13 cellular contexts compared by ENCODE assay signal in the genomic region with DNA sequence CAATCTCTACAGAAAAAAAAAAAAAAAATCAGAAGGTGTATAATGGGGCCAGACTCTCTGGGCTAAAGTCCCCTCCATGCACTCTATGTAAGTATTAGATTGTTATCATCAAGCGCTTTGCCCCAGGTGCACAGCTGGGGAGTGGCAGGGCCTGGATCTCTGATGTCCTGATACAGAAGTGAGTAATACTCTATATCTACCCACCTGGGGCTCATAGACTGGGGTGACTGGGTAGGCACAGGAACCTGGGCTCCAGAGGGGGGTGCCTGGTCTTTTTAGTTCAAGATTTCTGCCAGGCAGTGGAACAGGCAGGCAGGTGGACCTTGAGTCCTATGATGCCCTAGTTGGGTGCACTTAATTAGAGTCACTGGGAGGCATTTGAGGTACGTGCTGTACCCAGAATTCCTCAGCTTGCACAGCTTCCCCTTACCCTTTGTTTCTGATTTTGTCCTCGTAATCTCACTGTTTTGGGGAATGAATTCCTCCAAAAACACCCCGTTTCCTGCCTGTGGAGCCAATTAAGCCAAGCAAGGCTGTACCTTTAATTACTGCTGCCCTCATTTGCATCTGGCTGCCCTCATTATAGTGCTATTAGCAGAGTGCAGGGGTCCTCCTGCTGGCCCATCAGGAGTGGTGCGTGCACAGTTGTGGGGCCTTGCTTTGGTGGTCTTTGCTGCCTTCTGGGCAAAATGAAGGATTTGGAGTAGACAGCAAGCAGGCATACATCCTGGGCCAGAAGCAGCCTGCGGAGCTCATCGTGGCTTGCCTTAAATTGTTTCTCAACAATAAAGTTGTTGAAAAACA.
A peak's percentile ranks its signal among the peaks of the same experiment; 100 is the strongest.
DNase-seq lines count a peak whose midpoint lies in the region; ATAC-seq, FAIRE-seq and TF ChIP-seq lines count a peak whose summit lies in the region.
"Had no signal": no experiment of that assay in that cellular context is flagged by ENCODE, and none has a peak within 500 bp of the region (broad histone marks: within the 10 kb centered on the region; RNA-seq: fewer than 3 reads in every experiment).

No MANE protein-coding gene starts in this region.

- H3K4me2 ChIP-seq in K562 (ENCODE audit: insufficient read depth, low read length) = no peak overlapping the region

- no peak overlapping the region for H3K27ac ChIP-seq in K562 (ENCODE audit: extremely low read depth, low read depth, low read length)

- H3K79me2 ChIP-seq in K562 (ENCODE audit: control insufficient read depth, insufficient read depth, low read length) = no peaks in the 10 kb centered on the region

- BruUV-seq in K562 (replicated peaks; lab: Mats Ljungman, UMichigan) = no TSS peak

- H3K4me3 Mint-ChIP-seq in mesothelial cell of epicardium = no peak overlapping the region
- H3K4me3 Mint-ChIP-seq in activated CD4-positive, alpha-beta memory T cell treated with anti-CD3 and anti-CD28 coated beads for 36 hours = no peak overlapping the region

- FAIRE-seq in K562 (lab: Jason Lieb, UNC) = no peak
- no peak for FAIRE-seq in H54 (lab: Jason Lieb, UNC)
- FAIRE-seq: colon had no signal

- no peak for TF ChIP-seq RAD21 in K562 (CRISPR knock-in tag; conservative IDR thresholded peaks at IDR 0.05 in 1 of 2, IDR thresholded peaks at IDR 0.05 in 1 of 2)

- H3K27me3 Mint-ChIP-seq in mesothelial cell of epicardium (ENCODE audit: low read depth) = no peaks in the 10 kb centered on the region
- H3K27me3 Mint-ChIP-seq in activated CD4-positive, alpha-beta memory T cell treated with anti-CD3 and anti-CD28 coated beads for 36 hours = no peaks in the 10 kb centered on the region

- H3K4me1 ChIP-seq in K562 (replicated peaks in 1 of 2; ENCODE audit: control insufficient read depth in 2 of 2, insufficient read depth in 2 of 2, low read length in 2 of 2) = no peaks in the 10 kb centered on the region; a peak in 1 of 5 replicates

- WGBS in K562 (ENCODE audit: insufficient coverage, low coverage, missing lambda C conversion rate) = 43% methylated on average over 7 of the region's 7 CpGs

- no peak for TF ChIP-seq EP300 in K562 (IDR thresholded peaks at IDR 0.05; ENCODE audit: low read length)

- peak; percentile 49; the same call in 1 of the 3 replicates for ATAC-seq in K562
- ATAC-seq in stimulated activated naive CD8-positive, alpha-beta T cell treated with anti-CD3 and anti-CD28 coated beads, Interleukin-15, Interleukin-2, amounts not matched to agents 100 U/mL and 50 U/mL, for 24 hours = no peak

- CTCF ChIA-PET in K562 (lab: Yijun Ruan, JAX; ENCODE audit: low intra/inter-chr PET ratio) = interaction anchor here (0.5 kb wide), 1 partner anchor 118 kb away, joined by 4 read pairs; no protein-coding TSS in a partner anchor
- CTCF ChIA-PET in activated CD4-positive, alpha-beta memory T cell treated with anti-CD3 and anti-CD28 coated beads for 36 hours (lab: Charles Lee) = interaction anchor here (1.0 kb wide), 1 partner anchor 120 kb away, joined by 3 read pairs; no protein-coding TSS in a partner anchor

- H3K36me3 Mint-ChIP-seq in mesothelial cell of epicardium = no peaks in the 10 kb centered on the region
- peaks cover 19% of the 10 kb centered on the region for H3K36me3 Mint-ChIP-seq in activated CD4-positive, alpha-beta memory T cell treated with anti-CD3 and anti-CD28 coated beads for 36 hours

- H4K20me1 ChIP-seq in K562 (replicated peaks; ENCODE audit: control insufficient read depth, insufficient read depth, low read length) = 0 out of 2 replicates have a peak, but pooled peaks cover 3% of the 10 kb centered on the region

- H3K4me3 ChIP-seq in HFF-Myc (replicated peaks; ENCODE audit: low read depth, low read length) (no peak overlapping the region), K562 (no peak overlapping the region)

- in situ Hi-C loops in K562 (cut with MboI) = no loop called here

- no peaks in the 10 kb centered on the region for H3K36me3 ChIP-seq in K562 (ENCODE audit: control insufficient read depth, insufficient read depth, low read length)

- no peak overlapping the region for H3K9ac ChIP-seq in K562 (ENCODE audit: insufficient read depth in 1 of 2, low read depth in 2 of 2, low read length in 2 of 2)

- no peaks in the 10 kb centered on the region for H3K9me3 Mint-ChIP-seq in mesothelial cell of epicardium
- peaks cover 6% of the 10 kb centered on the region for H3K9me3 Mint-ChIP-seq in activated CD4-positive, alpha-beta memory T cell treated with anti-CD3 and anti-CD28 coated beads for 36 hours
- H3K9me3 Mint-ChIP-seq: activated T-helper 2 cell treated with anti-CD3 and anti-CD28 coated beads, Interferon-gamma antibody, Interleukin-2, Interleukin-4, amounts not matched to agents 10 μg/mL and 5 μg/mL and 100 μg/mL, durations not matched to agents 14 hours and 24 hours and 36 hours had no signal

- H3K9me3 ChIP-seq in K562 (replicated peaks; ENCODE audit: control insufficient read depth, insufficient read depth, low read depth, low read length) = no peaks in the 10 kb centered on the region

- TF ChIP-seq CTCF in HFF-Myc (IDR thresholded peaks at IDR 0.05; ENCODE audit: low read depth, low read length, missing control alignments) = peak; percentile 46
- peak; percentile 18 to 29 (median 22); a peak in 1 of 6 replicates for TF ChIP-seq CTCF in K562 (IDR thresholded peaks at IDR 0.05 in 2 of 3, conservative IDR thresholded peaks at IDR 0.05 in 1 of 3; ENCODE audit: insufficient read depth in 2 of 3, low read depth in 1 of 3, low read length in 3 of 3)
- peak; percentile 24 for TF ChIP-seq CTCF in mesothelial cell of epicardium (IDR thresholded peaks at IDR 0.05; ENCODE audit: unreplicated experiment)

- no peaks in the 10 kb centered on the region for H3K9me1 ChIP-seq in K562 (ENCODE audit: control insufficient read depth, insufficient read depth, low read length)

- POLR2A ChIA-PET in K562 (lab: Yijun Ruan, JAX) = no interaction called here
- POLR2A ChIA-PET in activated CD4-positive, alpha-beta memory T cell treated with anti-CD3 and anti-CD28 coated beads for 36 hours (lab: Charles Lee) = no interaction called here

- intact Hi-C loops in K562 (cut with micrococcal nuclease) = no loop called here
- intact Hi-C loops in activated CD4-positive, alpha-beta memory T cell treated with anti-CD3 and anti-CD28 coated beads for 36 hours (cut with micrococcal nuclease) = no loop called here

- no peak overlapping the region for H2AFZ ChIP-seq in K562 (ENCODE audit: low read depth, low read length)

- H3K27me3 ChIP-seq in K562 (ENCODE audit: control insufficient read depth in 2 of 2, insufficient read depth in 2 of 2, low read length in 2 of 2) = no peaks in the 10 kb centered on the region; a peak in 1 of 5 replicates

- DNase-seq in COR-L47 (lab: John Stamatoyannopoulos, UW) = peak; percentile 13
- no peak for DNase-seq in HFF-Myc (ENCODE audit: extremely low read depth, low read depth)
- no peak for DNase-seq in K562 (ENCODE audit: extremely low read depth in 1 of 4, low spot score in 3 of 4)
- DNase-seq in mesothelial cell of epicardium (ENCODE audit: low spot score in 2 of 2, unreplicated experiment in 2 of 2) = no peak
- DNase-seq in stimulated activated naive CD8-positive, alpha-beta T cell treated with anti-CD3 and anti-CD28 coated beads, Interleukin-15, Interleukin-2, amounts not matched to agents 100 U/mL and 50 U/mL, for 24 hours = no peak
- DNase-seq in H54 (ENCODE audit: insufficient read length, low spot score) = no peak
- no peak for DNase-seq in activated CD4-positive, alpha-beta memory T cell treated with anti-CD3 and anti-CD28 coated beads for 36 hours
- DNase-seq in ecto neural progenitor cell (ENCODE audit: low spot score) = no peak
- DNase-seq: DMS53, NCI-H2107, trophoblast cell had no signal

- no peaks in the 10 kb centered on the region for H3K4me1 Mint-ChIP-seq in mesothelial cell of epicardium
- no peaks in the 10 kb centered on the region for H3K4me1 Mint-ChIP-seq in activated CD4-positive, alpha-beta memory T cell treated with anti-CD3 and anti-CD28 coated beads for 36 hours (ENCODE audit: low read depth)

- no peak overlapping the region for H3K27ac Mint-ChIP-seq in mesothelial cell of epicardium
- H3K27ac Mint-ChIP-seq in activated CD4-positive, alpha-beta memory T cell treated with anti-CD3 and anti-CD28 coated beads for 36 hours = no peak overlapping the region
- H3K27ac Mint-ChIP-seq: activated T-helper 2 cell treated with anti-CD3 and anti-CD28 coated beads, Interferon-gamma antibody, Interleukin-2, Interleukin-4, amounts not matched to agents 10 μg/mL and 5 μg/mL and 100 μg/mL, durations not matched to agents 14 hours and 24 hours and 36 hours had no signal

- TF ChIP-seq POLR2A in K562 (conservative IDR thresholded peaks at IDR 0.05) = no peak
- no peak for TF ChIP-seq POLR2A in H54 (IDR thresholded peaks at IDR 0.05; ENCODE audit: low read depth, low read length)

TF ChIP-seq in K562, 482 proteins besides CTCF, POLR2A, EP300 and RAD21 (continues in another document):
- TF ChIP-seq, protein P1, sequence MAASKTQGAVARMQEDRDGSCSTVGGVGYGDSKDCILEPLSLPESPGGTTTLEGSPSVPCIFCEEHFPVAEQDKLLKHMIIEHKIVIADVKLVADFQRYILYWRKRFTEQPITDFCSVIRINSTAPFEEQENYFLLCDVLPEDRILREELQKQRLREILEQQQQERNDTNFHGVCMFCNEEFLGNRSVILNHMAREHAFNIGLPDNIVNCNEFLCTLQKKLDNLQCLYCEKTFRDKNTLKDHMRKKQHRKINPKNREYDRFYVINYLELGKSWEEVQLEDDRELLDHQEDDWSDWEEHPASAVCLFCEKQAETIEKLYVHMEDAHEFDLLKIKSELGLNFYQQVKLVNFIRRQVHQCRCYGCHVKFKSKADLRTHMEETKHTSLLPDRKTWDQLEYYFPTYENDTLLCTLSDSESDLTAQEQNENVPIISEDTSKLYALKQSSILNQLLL (CRISPR knock-in tag; IDR thresholded peaks at IDR 0.05; ENCODE audit: borderline replicate concordance) = no peak
- TF ChIP-seq JUN (IDR thresholded peaks at IDR 0.05; ENCODE audit: borderline replicate concordance, low read depth, low read length) = no peak
- TF ChIP-seq JUN (CRISPR knock-in tag; IDR thresholded peaks at IDR 0.05; ENCODE audit: borderline replicate concordance) = no peak
- no peak for TF ChIP-seq SMARCA5 (IDR thresholded peaks at IDR 0.05)
- TF ChIP-seq, protein P2, sequence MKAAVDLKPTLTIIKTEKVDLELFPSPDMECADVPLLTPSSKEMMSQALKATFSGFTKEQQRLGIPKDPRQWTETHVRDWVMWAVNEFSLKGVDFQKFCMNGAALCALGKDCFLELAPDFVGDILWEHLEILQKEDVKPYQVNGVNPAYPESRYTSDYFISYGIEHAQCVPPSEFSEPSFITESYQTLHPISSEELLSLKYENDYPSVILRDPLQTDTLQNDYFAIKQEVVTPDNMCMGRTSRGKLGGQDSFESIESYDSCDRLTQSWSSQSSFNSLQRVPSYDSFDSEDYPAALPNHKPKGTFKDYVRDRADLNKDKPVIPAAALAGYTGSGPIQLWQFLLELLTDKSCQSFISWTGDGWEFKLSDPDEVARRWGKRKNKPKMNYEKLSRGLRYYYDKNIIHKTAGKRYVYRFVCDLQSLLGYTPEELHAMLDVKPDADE (conservative IDR thresholded peaks at IDR 0.05; ENCODE audit: control insufficient read depth, low read depth, low read length) = no peak
- no peak for TF ChIP-seq SMARCB1 (IDR thresholded peaks at IDR 0.05; ENCODE audit: insufficient read length, low read depth)
- no peak for TF ChIP-seq PHF8 (IDR thresholded peaks at IDR 0.05; ENCODE audit: borderline replicate concordance, low read length)
- no peak for TF ChIP-seq NFIX (CRISPR knock-in tag; IDR thresholded peaks at IDR 0.05; ENCODE audit: low read depth)
